Comparison of ENCODE assay signal across 1 cellular context in genomic region chr22:40585205-40585778, GRCh38.
A peak's percentile ranks its signal among the peaks of the same experiment; 100 is the strongest.
TF ChIP-seq lines count a peak whose summit lies in the region.

No MANE protein-coding gene starts in this region.

TF ChIP-seq in GM12878, 131 proteins besides CTCF, POLR2A, EP300 and RAD21:
- TF ChIP-seq PBX3 (IDR thresholded peaks at IDR 0.05; ENCODE audit: insufficient replicate concordance, low read depth, low read length) (no peak), PKNOX1 (IDR thresholded peaks at IDR 0.05) (peak; percentile 38), SP1 (IDR thresholded peaks at IDR 0.05; ENCODE audit: low read depth, low read length) (no peak), RELB (IDR thresholded peaks at IDR 0.05; ENCODE audit: low read depth) (peak; percentile 57), ZNF274 (IDR thresholded peaks at IDR 0.05; ENCODE audit: insufficient read depth, insufficient read length) (no peak), SUZ12 (IDR thresholded peaks at IDR 0.05; ENCODE audit: unreplicated experiment) (no peak), TCF12 (IDR thresholded peaks at IDR 0.05; ENCODE audit: low read depth, low read length) (no peak), NR2F1 (conservative IDR thresholded peaks at IDR 0.05) (no peak), STAT3 (IDR thresholded peaks at IDR 0.05; ENCODE audit: low read depth, low read length) (no peak), IKZF2 (IDR thresholded peaks at IDR 0.05) (no peak), POU2F2 (IDR thresholded peaks at IDR 0.05; ENCODE audit: borderline replicate concordance, low read depth, low read length) (no peak), RUNX3 (IDR thresholded peaks at IDR 0.05; ENCODE audit: low read length) (peak; percentile 5; the same call in 1 of the 2 replicates), IKZF1 (conservative IDR thresholded peaks at IDR 0.05) (no peak), FOS (IDR thresholded peaks at IDR 0.05; ENCODE audit: borderline replicate concordance, extremely low read depth, insufficient read length) (no peak), CEBPZ (IDR thresholded peaks at IDR 0.05; ENCODE audit: low read depth, low read length) (no peak), BCL11A (IDR thresholded peaks at IDR 0.05; ENCODE audit: low read depth, low read length) (no peak), FOXM1 (IDR thresholded peaks at IDR 0.05; ENCODE audit: low read depth, low read length) (no peak), FOXK2 (IDR thresholded peaks at IDR 0.05) (no peak), GATAD2B (conservative IDR thresholded peaks at IDR 0.05; ENCODE audit: low read depth) (no peak), ESRRA (IDR thresholded peaks at IDR 0.05; ENCODE audit: low read length) (no peak), E2F8 (IDR thresholded peaks at IDR 0.05; ENCODE audit: low read depth, partially characterized antibody) (no peak), YY1 (IDR thresholded peaks at IDR 0.05; ENCODE audit: low read depth, low read length) (no peak), NFIC (IDR thresholded peaks at IDR 0.05; ENCODE audit: low read depth, low read length) (0 out of 2 replicates have a peak, but pooled peaks have one; percentile 16), TCF3 (IDR thresholded peaks at IDR 0.05; ENCODE audit: borderline replicate concordance, insufficient read depth, low read depth, low read length) (no peak), HDAC6 (IDR thresholded peaks at IDR 0.05; ENCODE audit: unreplicated experiment) (no peak), RCOR1 (conservative IDR thresholded peaks at IDR 0.05; ENCODE audit: low read depth, low read length) (no peak), ZBTB33 (IDR thresholded peaks at IDR 0.05) (no peak)
